ENCODE assay signal across 13 cellular contexts in genomic region chr10:49183596-49184542, GRCh38. TPM values are rescaled to one million over a fixed set of nuclear protein-coding genes. Genes with fewer than 3 reads are reported as not detected.
DNase-seq lines count a peak whose midpoint lies in the region; ATAC-seq and TF ChIP-seq lines count a peak whose summit lies in the region.
"Had no signal": no experiment of that assay in that cellular context is flagged by ENCODE, and none has a peak within 500 bp of the region (broad histone marks: within the 10 kb centered on the region; RNA-seq: fewer than 3 reads in every experiment).

No MANE protein-coding gene starts in this region.

- intact Hi-C loops in left ventricle myocardium inferior (cut with micrococcal nuclease), result no loop called here
- intact Hi-C loops in heart left ventricle (cut with DNase I), result loop anchor here in 1 of 10 donors (10.0 kb wide), 1 partner anchor 61 kb away; no protein-coding TSS in a partner anchor
- intact Hi-C loops in dendritic cell treated with granulocyte-macrophage colony-stimulating factor and Interleukin-4, amounts not matched to agents 40 ng/mL and 50 ng/mL, for 4 days (cut with micrococcal nuclease), result no loop called here

- ATAC-seq in heart left ventricle, result no peak
- ATAC-seq in stimulated activated naive CD8-positive, alpha-beta T cell treated with anti-CD3 and anti-CD28 coated beads, Interleukin-15, Interleukin-2, amounts not matched to agents 100 U/mL and 50 U/mL, for 24 hours, result peak; percentile 55

- no peaks in the 10 kb centered on the region for H3K27me3 Mint-ChIP-seq in dendritic cell treated with granulocyte-macrophage colony-stimulating factor and Interleukin-4, amounts not matched to agents 40 ng/mL and 50 ng/mL, for 4 days

- H3K4me2 ChIP-seq in OCI-LY3 (ENCODE audit: low read length) (peak overlapping the region; percentile 45), hepatocyte (no peak overlapping the region)

- TF ChIP-seq CTCF in left ventricle myocardium inferior (IDR thresholded peaks at IDR 0.05; ENCODE audit: borderline replicate concordance) (no peak), heart left ventricle (IDR thresholded peaks at IDR 0.05) (no peak), OCI-LY3 (IDR thresholded peaks at IDR 0.05; ENCODE audit: low read depth, low read length) (no peak), suprapubic skin (IDR thresholded peaks at IDR 0.05) (no peak), Peyer's patch (IDR thresholded peaks at IDR 0.05) (no peak), hepatocyte (IDR thresholded peaks at IDR 0.05; ENCODE audit: poor library complexity) (no peak)

- H3K9me2 ChIP-seq in hepatocyte (replicated peaks; ENCODE audit: insufficient read depth), result no peaks in the 10 kb centered on the region

- peak overlapping the region; percentile 86 for H3K27ac Mint-ChIP-seq in dendritic cell treated with granulocyte-macrophage colony-stimulating factor and Interleukin-4, amounts not matched to agents 40 ng/mL and 50 ng/mL, for 4 days

- peak overlapping the region; percentile 53 for H3K27ac ChIP-seq in left ventricle myocardium inferior (replicated peaks)
- H3K27ac ChIP-seq in heart left ventricle, result peak overlapping the region in 3 of 12 donors; percentile 4 to 70 (median 21)
- H3K27ac ChIP-seq in OCI-LY3 (ENCODE audit: low read length), result no peak overlapping the region
- H3K27ac ChIP-seq in suprapubic skin, result no peak overlapping the region
- peak overlapping the region in 1 of 4 donors; percentile 27 for H3K27ac ChIP-seq in Peyer's patch
- no peak overlapping the region for H3K27ac ChIP-seq in hepatocyte
- H3K27ac ChIP-seq: C4-2B had no signal

- TF ChIP-seq POLR2A in heart left ventricle (IDR thresholded peaks at IDR 0.05) (no peak), suprapubic skin (IDR thresholded peaks at IDR 0.05) (no peak), Peyer's patch (IDR thresholded peaks at IDR 0.05) (no peak)

- no peaks in the 10 kb centered on the region for H3K36me3 ChIP-seq in left ventricle myocardium inferior
- no peaks in the 10 kb centered on the region for H3K36me3 ChIP-seq in heart left ventricle
- no peaks in the 10 kb centered on the region for H3K36me3 ChIP-seq in OCI-LY3 (replicated peaks; ENCODE audit: low read depth, low read length)
- H3K36me3 ChIP-seq in suprapubic skin, result no peaks in the 10 kb centered on the region
- no peaks in the 10 kb centered on the region for H3K36me3 ChIP-seq in Peyer's patch
- H3K36me3 ChIP-seq in hepatocyte (replicated peaks; ENCODE audit: insufficient read depth, low read depth), result no peaks in the 10 kb centered on the region

- H4K20me1 ChIP-seq in OCI-LY3 (ENCODE audit: insufficient read depth, low read length) (no peaks in the 10 kb centered on the region), hepatocyte (ENCODE audit: insufficient read depth, poor library complexity, severe bottlenecking) (no peaks in the 10 kb centered on the region)

- H3K27me3 ChIP-seq in left ventricle myocardium inferior (ENCODE audit: low read depth), result no peaks in the 10 kb centered on the region
- H3K27me3 ChIP-seq in heart left ventricle, result no peaks in the 10 kb centered on the region
- H3K27me3 ChIP-seq in OCI-LY3 (ENCODE audit: low read depth, low read length), result no peaks in the 10 kb centered on the region
- no peaks in the 10 kb centered on the region for H3K27me3 ChIP-seq in suprapubic skin
- H3K27me3 ChIP-seq in Peyer's patch, result no peaks in the 10 kb centered on the region
- H3K27me3 ChIP-seq in hepatocyte, result peaks cover 11% of the 10 kb centered on the region

- H3K4me1 ChIP-seq in left ventricle myocardium inferior, result peaks cover 53% of the 10 kb centered on the region
- peaks cover 0 to 91% (median 35%) of the 10 kb centered on the region in 12 donors for H3K4me1 ChIP-seq in heart left ventricle
- peaks cover 71% of the 10 kb centered on the region for H3K4me1 ChIP-seq in OCI-LY3 (ENCODE audit: low read length)
- H3K4me1 ChIP-seq in suprapubic skin, result peaks cover 5% of the 10 kb centered on the region
- H3K4me1 ChIP-seq in Peyer's patch, result peaks cover 0 to 5% (median 0%) of the 10 kb centered on the region in 4 donors
- H3K4me1 ChIP-seq in hepatocyte (ENCODE audit: insufficient read depth), result no peaks in the 10 kb centered on the region

- WGBS in heart left ventricle, 4 donors, result 44 to 57% (median 52%) methylated on average over 5 of the region's 5 CpGs
- 62% methylated on average over 5 of the region's 5 CpGs for WGBS in suprapubic skin
- 81% methylated on average over 5 of the region's 5 CpGs for WGBS in hepatocyte (ENCODE audit: low lambda C conversion rate, missing lambda C conversion rate)

- H3K9ac ChIP-seq in OCI-LY3 (ENCODE audit: low read length), result no peak overlapping the region

- peaks cover 90% of the 10 kb centered on the region for H3K4me1 Mint-ChIP-seq in dendritic cell treated with granulocyte-macrophage colony-stimulating factor and Interleukin-4, amounts not matched to agents 40 ng/mL and 50 ng/mL, for 4 days (ENCODE audit: low read depth)

- H3K4me3 Mint-ChIP-seq in dendritic cell treated with granulocyte-macrophage colony-stimulating factor and Interleukin-4, amounts not matched to agents 40 ng/mL and 50 ng/mL, for 4 days, result peak overlapping the region; percentile 74

- H3K4me3 ChIP-seq in left ventricle myocardium inferior (peak overlapping the region; percentile 62), heart left ventricle (peak overlapping the region in 6 of 12 donors; percentile 9 to 35 (median 16)), OCI-LY3 (ENCODE audit: low read length) (no peak overlapping the region), suprapubic skin (no peak overlapping the region), Peyer's patch (no peak overlapping the region), hepatocyte (no peak overlapping the region)

- peaks cover 80% of the 10 kb centered on the region for H3K36me3 Mint-ChIP-seq in dendritic cell treated with granulocyte-macrophage colony-stimulating factor and Interleukin-4, amounts not matched to agents 40 ng/mL and 50 ng/mL, for 4 days (ENCODE audit: low read depth)

- no peaks in the 10 kb centered on the region for H3K79me2 ChIP-seq in OCI-LY3 (ENCODE audit: low read length)
- no peaks in the 10 kb centered on the region for H3K79me2 ChIP-seq in hepatocyte

- H3K9me3 Mint-ChIP-seq in dendritic cell treated with granulocyte-macrophage colony-stimulating factor and Interleukin-4, amounts not matched to agents 40 ng/mL and 50 ng/mL, for 4 days, result no peaks in the 10 kb centered on the region

- no peak overlapping the region for H2AFZ ChIP-seq in OCI-LY3 (ENCODE audit: low read depth, low read length)
- H2AFZ ChIP-seq in hepatocyte, result no peak overlapping the region

- no peak for TF ChIP-seq EP300 in suprapubic skin (IDR thresholded peaks at IDR 0.05)

- H3K9me3 ChIP-seq in left ventricle myocardium inferior (replicated peaks) (no peaks in the 10 kb centered on the region), heart left ventricle (no peaks in the 10 kb centered on the region), OCI-LY3 (ENCODE audit: insufficient read depth, low read length) (no peaks in the 10 kb centered on the region), suprapubic skin (no peaks in the 10 kb centered on the region), Peyer's patch (no peaks in the 10 kb centered on the region), hepatocyte (ENCODE audit: low read depth) (no peaks in the 10 kb centered on the region)

- no peak for DNase-seq in left ventricle myocardium inferior
- no peak for DNase-seq in heart left ventricle
- DNase-seq in stimulated activated naive CD8-positive, alpha-beta T cell treated with anti-CD3 and anti-CD28 coated beads, Interleukin-15, Interleukin-2, amounts not matched to agents 100 U/mL and 50 U/mL, for 24 hours, result peak; percentile 36
- DNase-seq in suprapubic skin (ENCODE audit: low spot score in 2 of 2), result no peak
- DNase-seq in Peyer's patch, result no peak
- DNase-seq in hepatocyte (ENCODE audit: low spot score), result no peak
- DNase-seq: GOT3 had no signal

RNA-seq across cellular contexts. Expression of gene TMEM273, which starts 4.3 kb away (rescaled TPM):
- total RNA-seq in left ventricle myocardium inferior (29.0 TPM), heart left ventricle (10 to 100 TPM in 8 of 9 donors, 1 to 10 TPM in 1; 7.9 to 38.7 (median 16.5) TPM), suprapubic skin (10 to 100 TPM in 1 of 4 donors, 1 to 10 TPM in 3; 1.3 to 10.6 (median 6.8) TPM), Peyer's patch (10 to 100 TPM in 2 of 4 donors, 1 to 10 TPM in 2; 2.7 to 16.2 (median 10.2) TPM), hepatocyte (0.27 and 1.2 TPM in 2 replicates)
- polyA plus RNA-seq in heart left ventricle (10 to 100 TPM; 17.2 to 19.5 TPM), hepatocyte (1.9 TPM in 1 of 2 replicates, not detected in the other)
- total RNA-seq: bronchial epithelial cell had no signal

RNA-seq across cellular contexts. Expression of gene FAM170B, which starts 50.0 kb away (rescaled TPM):
- total RNA-seq in left ventricle myocardium inferior, result not detected
- not detected for total RNA-seq in heart left ventricle
- not detected for polyA plus RNA-seq in heart left ventricle
- not detected for total RNA-seq in suprapubic skin
- not detected for total RNA-seq in Peyer's patch
- total RNA-seq in hepatocyte, result not detected in 2 replicates
- polyA plus RNA-seq in hepatocyte, result not detected in 2 replicates
- total RNA-seq: bronchial epithelial cell, glomerular endothelial cell, mononuclear cell had no signal
